24 cellular contexts compared by ENCODE assay signal in the genomic region with DNA sequence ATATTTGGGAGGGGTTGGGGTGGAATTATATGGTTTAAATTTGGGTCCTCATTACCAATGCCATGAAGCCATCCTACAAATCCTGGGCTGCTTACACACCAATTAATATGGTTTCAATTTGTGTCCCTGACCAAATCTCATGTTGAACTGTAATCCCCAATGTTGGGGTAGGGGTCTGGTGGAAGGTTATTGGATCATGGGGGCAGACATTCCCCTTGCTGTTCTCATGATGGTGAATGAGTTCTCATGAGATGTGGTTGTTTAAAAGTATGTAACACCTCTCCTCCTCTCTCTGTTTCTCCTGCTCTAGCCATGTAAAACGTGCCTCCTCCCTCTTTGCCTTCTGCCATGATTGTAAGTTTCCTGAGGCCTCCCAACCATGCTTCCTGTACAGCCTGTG. TPM values are rescaled to one million over a fixed set of nuclear protein-coding genes. Genes with fewer than 3 reads are reported as not detected.
"Had no signal": no experiment of that assay in that cellular context is flagged by ENCODE, and none has a peak within 500 bp of the region (broad histone marks: within the 10 kb centered on the region; RNA-seq: fewer than 3 reads in every experiment).

No MANE protein-coding gene starts in this region.

- H3K4me1 Mint-ChIP-seq: nephron; stimulated activated naive CD8-positive, alpha-beta T cell treated with anti-CD3 and anti-CD28 coated beads, Interleukin-15, amount 100 ng/mL, for 72 hours had no signal

- H3K4me3 Mint-ChIP-seq: naive thymus-derived CD4-positive, alpha-beta T cell; nephron; stimulated activated naive CD8-positive, alpha-beta T cell treated with anti-CD3 and anti-CD28 coated beads, Interleukin-15, amount 100 ng/mL, for 72 hours had no signal

- H3K27ac ChIP-seq: esophagus squamous epithelium, heart right ventricle, prostate gland, right atrium auricular region, suprapubic skin, transverse colon, vagina had no signal

- H3K4me3 ChIP-seq: esophagus squamous epithelium, heart right ventricle, prostate gland, right atrium auricular region, smooth muscle cell, suprapubic skin, transverse colon, vagina had no signal

- H3K9me3 ChIP-seq: esophagus squamous epithelium, heart right ventricle, prostate gland, right atrium auricular region, suprapubic skin, transverse colon, vagina had no signal

- H3K36me3 Mint-ChIP-seq: naive thymus-derived CD4-positive, alpha-beta T cell had no signal

- H3K36me3 ChIP-seq: esophagus squamous epithelium, heart right ventricle, prostate gland, right atrium auricular region, suprapubic skin, transverse colon, vagina had no signal

- DNase-seq: effector CD8-positive, alpha-beta T cell; esophagus squamous epithelium; foreskin melanocyte; glutamatergic neuron; heart right ventricle; hippocampal formation; kidney; mesenchymal stem cell; midbrain; naive thymus-derived CD4-positive, alpha-beta T cell; nucleus accumbens; stimulated activated CD4-positive, alpha-beta T cell treated with anti-CD3 and anti-CD28 coated beads, Interleukin-12 subunit alpha, Interleukin-12 subunit beta, amount 100 ng/mL, for 4 hours; stimulated activated CD4-positive, alpha-beta T cell treated with anti-CD3 and anti-CD28 coated beads, Interleukin-1b, Interleukin-23, amount 100 ng/mL, for 48 hours; stimulated activated CD4-positive, alpha-beta T cell treated with anti-CD3 and anti-CD28 coated beads, Interleukin-4, amount 100 ng/mL, for 1 hour; stimulated activated CD8-positive, alpha-beta memory T cell treated with anti-CD3 and anti-CD28 coated beads, Interleukin-4, amount 100 ng/mL, for 48 hours; stimulated activated naive CD4-positive, alpha-beta T cell; stimulated activated naive CD8-positive, alpha-beta T cell treated with anti-CD3 and anti-CD28 coated beads, Interleukin-15, amount 100 ng/mL, for 72 hours; transverse colon had no signal

- H3K27ac Mint-ChIP-seq: naive thymus-derived CD4-positive, alpha-beta T cell; nephron; stimulated activated naive CD8-positive, alpha-beta T cell treated with anti-CD3 and anti-CD28 coated beads, Interleukin-15, amount 100 ng/mL, for 72 hours had no signal

- H3K9me3 Mint-ChIP-seq: stimulated activated naive CD8-positive, alpha-beta T cell treated with anti-CD3 and anti-CD28 coated beads, Interleukin-15, amount 100 ng/mL, for 72 hours had no signal

- H3K27me3 ChIP-seq: right atrium auricular region, vagina had no signal

- H3K4me1 ChIP-seq: esophagus squamous epithelium, heart right ventricle, prostate gland, right atrium auricular region, suprapubic skin, transverse colon, vagina had no signal

RNA-seq across cellular contexts. Expression of a gene that starts 46.6 kb away (rescaled TPM):
- total RNA-seq: smooth muscle cell had no signal
- polyA plus RNA-seq: naive thymus-derived CD4-positive, alpha-beta T cell had no signal
